Comparison of ENCODE assay signal across 8 cellular contexts in the genomic region with DNA sequence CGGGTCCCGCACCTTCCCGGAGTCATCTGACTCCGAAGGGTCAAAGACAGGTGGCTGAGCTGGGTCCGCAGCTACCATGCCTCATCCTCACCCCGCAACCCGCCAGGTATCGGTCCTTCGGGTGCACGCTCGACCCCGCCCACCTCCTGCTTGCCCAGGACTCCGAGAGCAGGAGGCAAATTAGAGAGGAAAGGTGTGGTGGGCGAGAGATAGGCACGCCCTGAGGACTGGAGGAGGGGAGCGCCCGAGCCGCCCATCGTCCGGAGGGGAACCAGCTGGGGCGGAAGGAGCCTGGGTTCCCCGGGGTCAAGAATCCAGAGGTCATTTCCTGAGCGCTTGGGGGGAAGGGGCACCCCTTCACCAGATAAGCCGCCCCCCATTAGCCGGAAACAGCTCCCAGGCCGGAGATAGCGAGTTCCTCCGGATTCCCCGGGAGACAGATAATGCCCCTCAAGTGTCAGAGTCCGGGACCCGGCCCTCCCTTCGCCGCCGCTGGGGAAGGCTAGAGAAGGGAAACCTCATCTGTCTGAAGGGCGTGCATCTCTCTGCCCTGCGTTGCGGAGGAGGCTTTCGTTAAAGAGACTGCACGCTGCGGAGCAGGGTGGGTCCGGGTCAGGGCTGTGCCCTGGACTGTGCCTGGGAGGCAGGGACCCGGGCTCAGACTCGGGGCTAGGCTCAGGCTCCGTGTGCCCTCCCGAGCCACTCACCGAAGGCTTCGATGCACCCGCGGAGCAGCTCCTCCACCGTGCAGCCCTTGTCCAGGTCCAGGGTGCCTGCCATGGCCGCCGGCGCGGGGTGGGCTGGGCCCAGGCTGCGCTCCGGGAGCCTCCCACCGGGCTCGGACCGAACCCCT. TPM values are rescaled to one million over a fixed set of nuclear protein-coding genes. Genes with fewer than 3 reads are reported as not detected.
A peak's percentile ranks its signal among the peaks of the same experiment; 100 is the strongest.
DNase-seq lines count a peak whose midpoint lies in the region; ATAC-seq, FAIRE-seq and TF ChIP-seq lines count a peak whose summit lies in the region.

No MANE protein-coding gene starts in this region.

- dilution Hi-C loops in keratinocyte (cut with MboI; ENCODE audit: extremely low pct_ligation_motif_present, low sequenced_read_pairs) = no loop called here

- no peaks in the 10 kb centered on the region for H3K36me3 ChIP-seq in adipocyte (ENCODE audit: control insufficient read depth, insufficient read depth, low read length, severe bottlenecking)
- no peaks in the 10 kb centered on the region for H3K36me3 ChIP-seq in keratinocyte (ENCODE audit: control insufficient read depth in 2 of 2, extremely low read depth in 1 of 2, insufficient read depth in 2 of 2, low read length in 2 of 2)
- peaks cover 0 to 8% (median 2%) of the 10 kb centered on the region in 5 donors for H3K36me3 ChIP-seq in subcutaneous abdominal adipose tissue (ENCODE audit: control insufficient read depth in 5 of 5, insufficient read depth in 5 of 5, low read length in 5 of 5)

- no peaks in the 10 kb centered on the region for H3K9me1 ChIP-seq in keratinocyte (ENCODE audit: control insufficient read depth, extremely low read depth, insufficient read depth, low read length)

- no peaks in the 10 kb centered on the region for H3K9me3 ChIP-seq in adipocyte (ENCODE audit: control insufficient read depth, low read length)
- no peaks in the 10 kb centered on the region for H3K9me3 ChIP-seq in keratinocyte (ENCODE audit: control insufficient read depth, low read depth, low read length)
- H3K9me3 ChIP-seq in subcutaneous abdominal adipose tissue (ENCODE audit: control insufficient read depth in 5 of 5, low read length in 5 of 5) = no peaks in the 10 kb centered on the region

- H3K79me2 ChIP-seq in keratinocyte (ENCODE audit: control insufficient read depth, insufficient read depth, low read length) = no peaks in the 10 kb centered on the region

- H3K27ac ChIP-seq in keratinocyte (ENCODE audit: control insufficient read depth, insufficient read depth, low read length) (no peak overlapping the region), subcutaneous abdominal adipose tissue (ENCODE audit: low read depth, low read length) (no peak overlapping the region)

- H3K9ac ChIP-seq in adipocyte (ENCODE audit: low read length) (peak overlapping the region; percentile 67), keratinocyte (ENCODE audit: control insufficient read depth, extremely low read depth, insufficient read depth, low read length) (peak overlapping the region; percentile 41), subcutaneous abdominal adipose tissue (ENCODE audit: low read length in 5 of 5) (peak overlapping the region in 3 of 5 donors; percentile 47 to 72 (median 72))

- H3K4me3 ChIP-seq in adipocyte (ENCODE audit: low read length) = peak overlapping the region; percentile 79
- H3K4me3 ChIP-seq in keratinocyte (ENCODE audit: control insufficient read depth in 2 of 3, extremely low read depth in 1 of 3, insufficient read depth in 2 of 3, low read depth in 1 of 3, low read length in 3 of 3) = peak overlapping the region; percentile 39 to 62 (median 61)
- peak overlapping the region in 4 of 5 donors; percentile 68 to 85 (median 76) for H3K4me3 ChIP-seq in subcutaneous abdominal adipose tissue (ENCODE audit: low read depth in 1 of 5, low read length in 5 of 5)

- TF ChIP-seq CTCF in keratinocyte (optimal IDR thresholded peaks at IDR 0.05 in 1 of 3, IDR thresholded peaks at IDR 0.05 in 1 of 3, conservative IDR thresholded peaks at IDR 0.05 in 1 of 3; ENCODE audit: extremely low read depth in 1 of 3, insufficient read depth in 2 of 3, low read length in 3 of 3) = no peak

- peaks cover 38% of the 10 kb centered on the region for H3K27me3 ChIP-seq in adipocyte (replicated peaks; ENCODE audit: control insufficient read depth, insufficient read depth, low read length)
- H3K27me3 ChIP-seq in keratinocyte (ENCODE audit: control insufficient read depth, extremely low read depth, insufficient read depth, low read length) = peaks cover 74% of the 10 kb centered on the region
- peaks cover 7 to 18% (median 14%) of the 10 kb centered on the region in 5 donors for H3K27me3 ChIP-seq in subcutaneous abdominal adipose tissue (ENCODE audit: control insufficient read depth in 5 of 5, insufficient read depth in 4 of 5, low read length in 5 of 5)

- peaks cover 28% of the 10 kb centered on the region for H3K4me1 ChIP-seq in adipocyte (ENCODE audit: control insufficient read depth, insufficient read depth, low read length)
- peaks cover 21% of the 10 kb centered on the region for H3K4me1 ChIP-seq in keratinocyte (ENCODE audit: control insufficient read depth, extremely low read depth, insufficient read depth, low read length)
- peaks cover 0 to 48% (median 45%) of the 10 kb centered on the region in 5 donors for H3K4me1 ChIP-seq in subcutaneous abdominal adipose tissue (ENCODE audit: control insufficient read depth in 5 of 5, insufficient read depth in 5 of 5, low read length in 5 of 5)

- H2AFZ ChIP-seq in keratinocyte (ENCODE audit: control insufficient read depth, low read length) = peak overlapping the region; percentile 75

- no peaks in the 10 kb centered on the region for H4K20me1 ChIP-seq in keratinocyte (ENCODE audit: control insufficient read depth, extremely low read depth, insufficient read depth, low read length)

- ATAC-seq in HG02973 (IDR thresholded peaks at IDR 0.05; ENCODE audit: unreplicated experiment) (peak; percentile 10), HG03139 (IDR thresholded peaks at IDR 0.05; ENCODE audit: unreplicated experiment) (no peak), GM18502 (IDR thresholded peaks at IDR 0.05; ENCODE audit: poor library complexity, unreplicated experiment) (no peak)

- no peak for FAIRE-seq in keratinocyte (lab: Jason Lieb, UNC)

- H3K4me2 ChIP-seq in keratinocyte (ENCODE audit: control insufficient read depth, extremely low read depth, insufficient read depth, low read depth, low read length) = peak overlapping the region; percentile 90

- DNase-seq in CMK (ENCODE audit: low read depth) = peak; percentile 72
- DNase-seq in adipocyte (ENCODE audit: low read depth) = peak; percentile 18
- no peak for DNase-seq in keratinocyte (ENCODE audit: low read depth, low spot score)
- DNase-seq in SK-N-DZ (ENCODE audit: low spot score) = no peak

RNA-seq across cellular contexts. Expression of gene RASGRP2, which starts 1.6 kb away (rescaled TPM):
- 0.35 to 0.49 TPM (median 0.49 TPM) in 3 replicates for polyA plus RNA-seq in keratinocyte
- not detected for polyA plus RNA-seq in keratinocyte (2011; ENCODE audit: low read depth)
- 0.23 and 0.34 TPM in 2 replicates for polyA plus RNA-seq in keratinocyte (2011; cell fraction: cytosol; rRNA removed)
- 0.43 and 1.0 TPM in 2 replicates for polyA plus RNA-seq in keratinocyte (2011; cell fraction: nucleus; rRNA removed)
- 0.11 and 0.47 TPM in 2 replicates for polyA plus RNA-seq in keratinocyte (2012; ENCODE audit: low replicate concordance)
- 0.33 TPM in 1 of 3 replicates, not detected in the others for polyA minus RNA-seq in keratinocyte
- not detected for polyA minus RNA-seq in keratinocyte (2011; cell fraction: cytosol; rRNA and poly(A)+ RNA removed)
- polyA minus RNA-seq in keratinocyte (2011; cell fraction: nucleus; rRNA and poly(A)+ RNA removed) = not detected in 2 replicates
- polyA plus RNA-seq in SK-N-DZ (2014; cell fraction: cytosol; rRNA removed) = 10.4 and 13.9 TPM in 2 replicates
- polyA plus RNA-seq in SK-N-DZ (2014; cell fraction: nucleus; rRNA removed) = 55.3 and 58.4 TPM in 2 replicates

RNA-seq across cellular contexts. Expression of gene PYGM, which starts 17.5 kb away (rescaled TPM):
- polyA plus RNA-seq in keratinocyte = 0.05 to 0.14 TPM in 2 of 3 replicates, not detected in the other
- polyA plus RNA-seq in keratinocyte (2011; ENCODE audit: low read depth) = 0.14 TPM
- polyA plus RNA-seq in keratinocyte (2011; cell fraction: cytosol; rRNA removed) = 0.04 TPM in 1 of 2 replicates, not detected in the other
- 0.40 and 0.42 TPM in 2 replicates for polyA plus RNA-seq in keratinocyte (2011; cell fraction: nucleus; rRNA removed)
- 0.59 TPM in 1 of 2 replicates, not detected in the other for polyA plus RNA-seq in keratinocyte (2012; ENCODE audit: low replicate concordance)
- polyA minus RNA-seq in keratinocyte = 0.10 to 0.32 TPM in 2 of 3 replicates, not detected in the other
- polyA minus RNA-seq in keratinocyte (2011; cell fraction: cytosol; rRNA and poly(A)+ RNA removed) = not detected
- polyA minus RNA-seq in keratinocyte (2011; cell fraction: nucleus; rRNA and poly(A)+ RNA removed) = 0.53 and 0.85 TPM in 2 replicates
- polyA plus RNA-seq in SK-N-DZ (2014; cell fraction: cytosol; rRNA removed) = 9.8 and 11.6 TPM in 2 replicates
- 7.5 and 9.4 TPM in 2 replicates for polyA plus RNA-seq in SK-N-DZ (2014; cell fraction: nucleus; rRNA removed)

RNA-seq across cellular contexts. Expression of gene NRXN2, which starts 19.3 kb away (rescaled TPM):
- polyA plus RNA-seq in keratinocyte = not detected in 3 replicates
- not detected for polyA plus RNA-seq in keratinocyte (2011; ENCODE audit: low read depth)
- not detected in 2 replicates for polyA plus RNA-seq in keratinocyte (2011; cell fraction: cytosol; rRNA removed)
- not detected in 2 replicates for polyA plus RNA-seq in keratinocyte (2011; cell fraction: nucleus; rRNA removed)
- not detected in 2 replicates for polyA plus RNA-seq in keratinocyte (2012; ENCODE audit: low replicate concordance)
- polyA minus RNA-seq in keratinocyte = not detected in 3 replicates
- polyA minus RNA-seq in keratinocyte (2011; cell fraction: cytosol; rRNA and poly(A)+ RNA removed) = not detected
- polyA minus RNA-seq in keratinocyte (2011; cell fraction: nucleus; rRNA and poly(A)+ RNA removed) = not detected in 2 replicates
- polyA plus RNA-seq in SK-N-DZ (2014; cell fraction: cytosol; rRNA removed) = 19.4 and 25.3 TPM in 2 replicates
- 14.1 and 25.9 TPM in 2 replicates for polyA plus RNA-seq in SK-N-DZ (2014; cell fraction: nucleus; rRNA removed)

RNA-seq across cellular contexts. Expression of gene SF1, which starts 36.0 kb away (rescaled TPM):
- 34.3 to 153 TPM (median 54.5 TPM) in 3 replicates for polyA plus RNA-seq in keratinocyte
- 334 TPM for polyA plus RNA-seq in keratinocyte (2011; ENCODE audit: low read depth)
- polyA plus RNA-seq in keratinocyte (2011; cell fraction: cytosol; rRNA removed) = 50.6 and 57.5 TPM in 2 replicates
- polyA plus RNA-seq in keratinocyte (2011; cell fraction: nucleus; rRNA removed) = 170 and 203 TPM in 2 replicates
- polyA plus RNA-seq in keratinocyte (2012; ENCODE audit: low replicate concordance) = 119 and 180 TPM in 2 replicates
- 31.7 to 117 TPM (median 63.9 TPM) in 3 replicates for polyA minus RNA-seq in keratinocyte
- 54.7 TPM for polyA minus RNA-seq in keratinocyte (2011; cell fraction: cytosol; rRNA and poly(A)+ RNA removed)
- 62.7 and 81.1 TPM in 2 replicates for polyA minus RNA-seq in keratinocyte (2011; cell fraction: nucleus; rRNA and poly(A)+ RNA removed)
- polyA plus RNA-seq in SK-N-DZ (2014; cell fraction: cytosol; rRNA removed) = 143 and 178 TPM in 2 replicates
- 181 and 258 TPM in 2 replicates for polyA plus RNA-seq in SK-N-DZ (2014; cell fraction: nucleus; rRNA removed)

Comparison
In these comparisons a context has a peak if more than half of its experiments do, and no peak if none do; other contexts are left out.
1. DNase-seq: peak in CMK (single experiment) and adipocyte (single experiment); none in keratinocyte (single experiment) and SK-N-DZ (single experiment).
2. Peak in every context shown above with its lines, with median percentiles within 50 percentile points of each other: H3K4me3 ChIP-seq and H3K9ac ChIP-seq.